1 cellular context compared by ENCODE assay signal in genomic region chr3:46711305-46711704, GRCh38.
TF ChIP-seq lines count a peak whose summit lies in the region.

No MANE protein-coding gene starts in this region.

TF ChIP-seq in GM12878, 131 proteins besides CTCF, POLR2A, EP300 and RAD21:
- TF ChIP-seq, protein P1, sequence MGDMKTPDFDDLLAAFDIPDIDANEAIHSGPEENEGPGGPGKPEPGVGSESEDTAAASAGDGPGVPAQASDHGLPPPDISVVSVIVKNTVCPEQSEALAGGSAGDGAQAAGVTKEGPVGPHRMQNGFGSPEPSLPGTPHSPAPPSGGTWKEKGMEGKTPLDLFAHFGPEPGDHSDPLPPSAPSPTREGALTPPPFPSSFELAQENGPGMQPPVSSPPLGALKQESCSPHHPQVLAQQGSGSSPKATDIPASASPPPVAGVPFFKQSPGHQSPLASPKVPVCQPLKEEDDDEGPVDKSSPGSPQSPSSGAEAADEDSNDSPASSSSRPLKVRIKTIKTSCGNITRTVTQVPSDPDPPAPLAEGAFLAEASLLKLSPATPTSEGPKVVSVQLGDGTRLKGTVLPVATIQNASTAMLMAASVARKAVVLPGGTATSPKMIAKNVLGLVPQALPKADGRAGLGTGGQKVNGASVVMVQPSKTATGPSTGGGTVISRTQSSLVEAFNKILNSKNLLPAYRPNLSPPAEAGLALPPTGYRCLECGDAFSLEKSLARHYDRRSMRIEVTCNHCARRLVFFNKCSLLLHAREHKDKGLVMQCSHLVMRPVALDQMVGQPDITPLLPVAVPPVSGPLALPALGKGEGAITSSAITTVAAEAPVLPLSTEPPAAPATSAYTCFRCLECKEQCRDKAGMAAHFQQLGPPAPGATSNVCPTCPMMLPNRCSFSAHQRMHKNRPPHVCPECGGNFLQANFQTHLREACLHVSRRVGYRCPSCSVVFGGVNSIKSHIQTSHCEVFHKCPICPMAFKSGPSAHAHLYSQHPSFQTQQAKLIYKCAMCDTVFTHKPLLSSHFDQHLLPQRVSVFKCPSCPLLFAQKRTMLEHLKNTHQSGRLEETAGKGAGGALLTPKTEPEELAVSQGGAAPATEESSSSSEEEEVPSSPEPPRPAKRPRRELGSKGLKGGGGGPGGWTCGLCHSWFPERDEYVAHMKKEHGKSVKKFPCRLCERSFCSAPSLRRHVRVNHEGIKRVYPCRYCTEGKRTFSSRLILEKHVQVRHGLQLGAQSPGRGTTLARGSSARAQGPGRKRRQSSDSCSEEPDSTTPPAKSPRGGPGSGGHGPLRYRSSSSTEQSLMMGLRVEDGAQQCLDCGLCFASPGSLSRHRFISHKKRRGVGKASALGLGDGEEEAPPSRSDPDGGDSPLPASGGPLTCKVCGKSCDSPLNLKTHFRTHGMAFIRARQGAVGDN (IDR thresholded peaks at IDR 0.05), result 0 out of 2 replicates have a peak, but pooled peaks have one; percentile 44
- TF ChIP-seq ZBED1 (IDR thresholded peaks at IDR 0.05; ENCODE audit: borderline replicate concordance) (no peak), SRF (IDR thresholded peaks at IDR 0.05; ENCODE audit: low read depth in 2 of 2, low read length in 2 of 2) (peak; percentile 37 to 75; a peak in 2 of 4 replicates), ATF2 (IDR thresholded peaks at IDR 0.05; ENCODE audit: low read length) (no peak), NR2F1 (conservative IDR thresholded peaks at IDR 0.05) (peak; percentile 55; the same call in 1 of the 2 replicates)
